11 cellular contexts compared by ENCODE assay signal in the genomic region with DNA sequence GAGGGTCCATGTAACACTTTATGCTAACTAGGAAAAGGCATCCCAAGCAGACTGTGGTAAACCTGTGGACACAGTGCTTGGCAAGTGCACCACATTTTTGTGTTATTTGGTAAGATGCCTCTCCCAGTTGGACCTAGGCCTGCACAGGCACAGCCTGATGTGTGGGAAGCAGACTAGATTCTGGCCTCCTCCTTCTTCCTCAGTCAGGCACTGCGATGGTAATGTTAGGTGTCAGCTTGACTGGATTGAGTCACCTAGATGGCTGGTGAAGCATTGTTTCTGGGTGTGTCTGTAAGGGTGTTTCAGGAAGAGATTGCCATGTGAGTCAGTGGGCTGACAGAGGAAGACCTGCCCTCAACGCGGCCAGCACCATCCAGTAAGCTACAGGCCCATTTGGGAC. TPM values are rescaled to one million over a fixed set of nuclear protein-coding genes. Genes with fewer than 3 reads are reported as not detected.
DNase-seq lines count a peak whose midpoint lies in the region; FAIRE-seq and TF ChIP-seq lines count a peak whose summit lies in the region.
"Had no signal": no experiment of that assay in that cellular context is flagged by ENCODE, and none has a peak within 500 bp of the region (broad histone marks: within the 10 kb centered on the region; RNA-seq: fewer than 3 reads in every experiment).

No MANE protein-coding gene starts in this region.

- peak; percentile 64 for DNase-seq in M059J (ENCODE audit: low read depth)
- peak; percentile 23 for DNase-seq in choroid plexus epithelial cell (ENCODE audit: low read depth)
- DNase-seq in keratinocyte (ENCODE audit: low read depth, low spot score), result peak; percentile 91
- DNase-seq in vagina (ENCODE audit: extremely low spot score in 2 of 2), result no peak
- DNase-seq in SIG-M5 (lab: John Stamatoyannopoulos, UW), result no peak
- no peak for DNase-seq in ascending aorta (ENCODE audit: low spot score in 2 of 2)
- no peak for DNase-seq in D341Med (ENCODE audit: low spot score)
- DNase-seq: activated T-cell treated with anti-CD3 and anti-CD28 coated beads, Interleukin-2, amount 50 U/mL, for 24 hours; CD8-positive, alpha-beta memory T cell; effector CD4-positive, alpha-beta T cell; right lobe of liver had no signal

- H2AFZ ChIP-seq in keratinocyte (ENCODE audit: control insufficient read depth, low read length), result peak overlapping the region; percentile 15

- H3K27me3 ChIP-seq in keratinocyte (ENCODE audit: control insufficient read depth, extremely low read depth, insufficient read depth, low read length) (no peaks in the 10 kb centered on the region), vagina (no peaks in the 10 kb centered on the region), ascending aorta (no peaks in the 10 kb centered on the region)
- H3K27me3 ChIP-seq: right lobe of liver had no signal

- H3K36me3 ChIP-seq in keratinocyte (ENCODE audit: control insufficient read depth in 2 of 2, extremely low read depth in 1 of 2, insufficient read depth in 2 of 2, low read length in 2 of 2) (no peaks in the 10 kb centered on the region), vagina (no peaks in the 10 kb centered on the region), ascending aorta (no peaks in the 10 kb centered on the region)
- H3K36me3 ChIP-seq: right lobe of liver had no signal

- dilution Hi-C loops in keratinocyte (cut with MboI; ENCODE audit: extremely low pct_ligation_motif_present, low sequenced_read_pairs), result loop anchor here (5.0 kb wide), 1 partner anchor 78 kb away; no protein-coding TSS in a partner anchor

- H3K4me1 ChIP-seq in keratinocyte (ENCODE audit: control insufficient read depth, extremely low read depth, insufficient read depth, low read length) (peaks cover 40% of the 10 kb centered on the region), vagina (peaks cover 34% of the 10 kb centered on the region), ascending aorta (peaks cover 0 to 5% of the 10 kb centered on the region in 2 donors)
- H3K4me1 ChIP-seq: right lobe of liver had no signal

- no peak for TF ChIP-seq POLR2A in vagina (IDR thresholded peaks at IDR 0.05)

- TF ChIP-seq CTCF in choroid plexus epithelial cell (conservative IDR thresholded peaks at IDR 0.05; ENCODE audit: low read depth, low read length), result no peak
- TF ChIP-seq CTCF in keratinocyte (optimal IDR thresholded peaks at IDR 0.05 in 1 of 3, IDR thresholded peaks at IDR 0.05 in 1 of 3, conservative IDR thresholded peaks at IDR 0.05 in 1 of 3; ENCODE audit: extremely low read depth in 1 of 3, insufficient read depth in 2 of 3, low read length in 3 of 3), result no peak
- no peak for TF ChIP-seq CTCF in vagina (IDR thresholded peaks at IDR 0.05)
- TF ChIP-seq CTCF in ascending aorta (IDR thresholded peaks at IDR 0.05), result no peak

- H3K4me3 ChIP-seq in choroid plexus epithelial cell (ENCODE audit: low read depth, low read length), result no peak overlapping the region
- no peak overlapping the region for H3K4me3 ChIP-seq in keratinocyte (ENCODE audit: control insufficient read depth in 2 of 3, extremely low read depth in 1 of 3, insufficient read depth in 2 of 3, low read depth in 1 of 3, low read length in 3 of 3)
- H3K4me3 ChIP-seq in vagina, result no peak overlapping the region
- H3K4me3 ChIP-seq in ascending aorta, result no peak overlapping the region
- H3K4me3 ChIP-seq: right lobe of liver had no signal

- H4K20me1 ChIP-seq in keratinocyte (ENCODE audit: control insufficient read depth, extremely low read depth, insufficient read depth, low read length), result no peaks in the 10 kb centered on the region

- H3K9ac ChIP-seq in keratinocyte (ENCODE audit: control insufficient read depth, extremely low read depth, insufficient read depth, low read length), result peak overlapping the region; percentile 64

- H3K9me3 ChIP-seq in keratinocyte (ENCODE audit: control insufficient read depth, low read depth, low read length) (peaks cover 2% of the 10 kb centered on the region), vagina (no peaks in the 10 kb centered on the region), ascending aorta (no peaks in the 10 kb centered on the region)
- H3K9me3 ChIP-seq: right lobe of liver had no signal

- intact Hi-C loops in vagina (cut with DNase I), result loop anchor here (5.0 kb wide), 1 partner anchor 98 kb away; no protein-coding TSS in a partner anchor
- intact Hi-C loops in ascending aorta (cut with DNase I), result loop anchor here (2.0 to 10.0 kb wide), 2 partner anchors 26 to 186 kb away; partner anchors contain the start of gene RHOJ

- no peaks in the 10 kb centered on the region for H3K9me1 ChIP-seq in keratinocyte (ENCODE audit: control insufficient read depth, extremely low read depth, insufficient read depth, low read length)

- no peaks in the 10 kb centered on the region for H3K79me2 ChIP-seq in keratinocyte (ENCODE audit: control insufficient read depth, insufficient read depth, low read length)

- peak overlapping the region; percentile 68 for H3K4me2 ChIP-seq in keratinocyte (ENCODE audit: control insufficient read depth, extremely low read depth, insufficient read depth, low read depth, low read length)

- peak; percentile 100 for FAIRE-seq in keratinocyte (lab: Jason Lieb, UNC)

- H3K27ac ChIP-seq in keratinocyte (ENCODE audit: control insufficient read depth, insufficient read depth, low read length) (peak overlapping the region; percentile 91), vagina (peak overlapping the region; percentile 60), ascending aorta (peak overlapping the region in 1 of 2 donors; percentile 58)
- H3K27ac ChIP-seq: right lobe of liver had no signal

RNA-seq across cellular contexts. Expression of gene RHOJ, which starts 25.3 kb away (rescaled TPM):
- 1.6 and 1.8 TPM in 2 replicates for total RNA-seq in M059J (2014; rRNA removed; shearing (Covaris generic))
- polyA plus RNA-seq in keratinocyte, result 0.24 to 0.46 TPM (median 0.26 TPM) in 3 replicates
- polyA plus RNA-seq in keratinocyte (2011; ENCODE audit: low read depth), result 0.54 TPM
- 0.11 and 0.18 TPM in 2 replicates for polyA plus RNA-seq in keratinocyte (2011; cell fraction: cytosol; rRNA removed)
- 0.18 and 0.97 TPM in 2 replicates for polyA plus RNA-seq in keratinocyte (2011; cell fraction: nucleus; rRNA removed)
- polyA plus RNA-seq in keratinocyte (2012; ENCODE audit: low replicate concordance), result 0.17 and 0.47 TPM in 2 replicates
- 0.10 to 0.63 TPM (median 0.16 TPM) in 3 replicates for polyA minus RNA-seq in keratinocyte
- polyA minus RNA-seq in keratinocyte (2011; cell fraction: cytosol; rRNA and poly(A)+ RNA removed), result not detected
- polyA minus RNA-seq in keratinocyte (2011; cell fraction: nucleus; rRNA and poly(A)+ RNA removed), result 0.93 TPM in 1 of 2 replicates, not detected in the other
- total RNA-seq in vagina (10.8 TPM), ascending aorta (12.9 TPM)
- total RNA-seq: CD8-positive, alpha-beta memory T cell had no signal
- polyA plus RNA-seq: CD8-positive, alpha-beta memory T cell had no signal

Comparison
In these comparisons a context has a peak if more than half of its experiments do, and no peak if none do; other contexts are left out.
1. DNase-seq: peak in M059J (single experiment), choroid plexus epithelial cell (single experiment) and keratinocyte (single experiment); none in vagina (0 of 2), SIG-M5 (single experiment), ascending aorta (0 of 2) and D341Med (single experiment).